ENCODE assay signal across 1 cellular context in the genomic region with DNA sequence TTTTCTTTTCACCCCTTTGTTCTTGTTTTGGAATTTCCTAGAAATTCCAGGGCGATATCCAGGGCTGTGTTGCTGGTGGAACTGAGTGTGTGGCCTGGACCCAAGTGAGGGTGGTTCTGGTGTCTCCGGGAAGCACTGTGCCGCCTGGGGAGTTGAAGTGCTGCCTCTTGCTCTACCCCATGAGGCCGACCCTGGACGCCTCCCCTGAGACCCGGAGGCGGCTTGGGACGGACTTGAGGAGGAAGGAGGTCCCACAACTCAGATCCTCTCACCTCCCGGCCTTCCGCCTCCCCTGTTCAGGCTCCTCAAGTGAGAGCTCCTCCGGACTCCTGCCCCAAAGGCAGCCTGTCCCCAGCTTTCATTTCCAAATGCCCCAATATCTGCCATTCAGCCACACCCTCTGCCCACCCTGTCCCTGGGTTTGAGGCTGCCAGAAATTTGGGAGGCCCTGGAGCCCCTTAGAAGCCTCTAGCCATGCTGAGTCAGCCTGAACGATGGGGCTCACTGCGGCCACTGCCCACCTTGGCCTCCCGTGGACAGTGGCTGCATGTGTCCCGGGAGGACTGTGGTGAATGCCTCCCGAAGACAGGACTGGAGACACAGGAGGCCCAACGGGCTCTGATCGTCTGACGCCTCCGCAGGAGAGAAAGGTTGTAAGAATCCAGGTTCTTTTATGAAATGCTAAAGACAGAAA.
A peak's percentile ranks its signal among the peaks of the same experiment; 100 is the strongest.
TF ChIP-seq lines count a peak whose summit lies in the region.

No MANE protein-coding gene starts in this region.

TF ChIP-seq in K562, 482 proteins besides CTCF, POLR2A, EP300 and RAD21:
- no peak for TF ChIP-seq KDM2B (CRISPR knock-in tag; IDR thresholded peaks at IDR 0.05)
- TF ChIP-seq MEF2A (IDR thresholded peaks at IDR 0.05; ENCODE audit: control insufficient read depth, low read depth, low read length), result no peak
- TF ChIP-seq C11orf30 (IDR thresholded peaks at IDR 0.05; ENCODE audit: low read depth), result peak; percentile 9; the same call in 1 of the 2 replicates
- TF ChIP-seq, protein P1, sequence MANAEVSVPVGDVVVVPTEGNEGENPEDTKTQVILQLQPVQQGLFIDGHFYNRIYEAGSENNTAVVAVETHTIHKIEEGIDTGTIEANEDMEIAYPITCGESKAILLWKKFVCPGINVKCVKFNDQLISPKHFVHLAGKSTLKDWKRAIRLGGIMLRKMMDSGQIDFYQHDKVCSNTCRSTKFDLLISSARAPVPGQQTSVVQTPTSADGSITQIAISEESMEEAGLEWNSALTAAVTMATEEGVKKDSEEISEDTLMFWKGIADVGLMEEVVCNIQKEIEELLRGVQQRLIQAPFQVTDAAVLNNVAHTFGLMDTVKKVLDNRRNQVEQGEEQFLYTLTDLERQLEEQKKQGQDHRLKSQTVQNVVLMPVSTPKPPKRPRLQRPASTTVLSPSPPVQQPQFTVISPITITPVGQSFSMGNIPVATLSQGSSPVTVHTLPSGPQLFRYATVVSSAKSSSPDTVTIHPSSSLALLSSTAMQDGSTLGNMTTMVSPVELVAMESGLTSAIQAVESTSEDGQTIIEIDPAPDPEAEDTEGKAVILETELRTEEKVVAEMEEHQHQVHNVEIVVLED (CRISPR knock-in tag; IDR thresholded peaks at IDR 0.05), result no peak
- TF ChIP-seq NFE2 (IDR thresholded peaks at IDR 0.05; ENCODE audit: low read depth), result no peak
- TF ChIP-seq MEF2D (tag; conservative IDR thresholded peaks at IDR 0.05; ENCODE audit: low read depth), result no peak
- TF ChIP-seq HDAC8 (tag; IDR thresholded peaks at IDR 0.05), result no peak
